In the genomic region with DNA sequence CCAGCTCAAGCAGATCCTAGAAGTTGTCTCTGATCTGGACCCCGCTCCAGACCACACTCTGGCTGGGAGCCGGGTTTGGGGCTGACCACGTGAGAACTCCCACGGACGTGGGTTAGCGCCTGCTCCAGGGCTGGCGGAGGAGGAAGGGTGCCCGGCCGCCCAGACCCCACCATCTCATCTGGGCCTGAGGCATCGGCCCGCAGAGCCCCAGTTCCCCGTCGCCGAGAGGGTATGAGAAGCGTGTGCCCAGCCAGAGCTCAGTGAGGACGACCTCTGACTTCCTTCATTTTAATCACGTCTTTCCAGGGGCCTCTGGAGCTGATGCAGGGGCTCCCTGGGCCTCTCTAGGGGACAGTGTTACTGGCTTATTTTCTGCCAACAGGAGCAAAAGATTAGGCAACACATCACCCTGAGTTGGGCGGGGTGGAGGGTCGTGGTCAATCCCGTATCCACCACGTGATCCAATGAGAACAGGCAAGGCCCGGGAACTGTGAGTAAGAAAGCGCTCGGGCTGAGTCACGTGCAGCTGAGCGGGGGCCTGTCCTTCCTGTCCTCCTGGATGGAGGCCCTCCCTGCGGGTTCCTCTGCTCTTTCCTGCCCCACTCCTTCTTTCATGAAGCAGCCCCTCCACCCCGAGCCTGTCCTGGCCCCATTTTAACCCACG, we compare ENCODE assay signal across 12 cellular contexts.
DNase-seq lines count a peak whose midpoint lies in the region; ATAC-seq and TF ChIP-seq lines count a peak whose summit lies in the region.
"Had no signal": no experiment of that assay in that cellular context is flagged by ENCODE, and none has a peak within 500 bp of the region (broad histone marks: within the 10 kb centered on the region; RNA-seq: fewer than 3 reads in every experiment).

No MANE protein-coding gene starts in this region.

- no peak overlapping the region for H3K4me3 Mint-ChIP-seq in activated T-cell treated with anti-CD3 and anti-CD28 coated beads, Interleukin-2, amount 50 U/mL, for 24 hours
- H3K4me3 Mint-ChIP-seq: activated T-helper 1 cell treated with anti-CD3 and anti-CD28 coated beads, Interleukin-12 subunit alpha, Interleukin-12 subunit beta, Interleukin-2, Interleukin-4 antibody, amounts not matched to agents 30 ng/mL and 10 ng/mL and 1 ng/mL, durations not matched to agents 14 hours and 24 hours and 36 hours; CD8-positive, alpha-beta memory T cell; naive thymus-derived CD8-positive, alpha-beta T cell had no signal

- peaks cover 12 to 23% (median 20%) of the 10 kb centered on the region in 4 donors for H3K4me1 ChIP-seq in transverse colon

- no peaks in the 10 kb centered on the region for H3K36me3 Mint-ChIP-seq in activated T-cell treated with anti-CD3 and anti-CD28 coated beads, Interleukin-2, amount 50 U/mL, for 24 hours (ENCODE audit: low read depth)
- H3K36me3 Mint-ChIP-seq: CD8-positive, alpha-beta memory T cell; naive thymus-derived CD8-positive, alpha-beta T cell had no signal

- TF ChIP-seq POLR2A in transverse colon (IDR thresholded peaks at IDR 0.05): no peak

- CTCF ChIA-PET in RWPE1 (lab: Yijun Ruan, JAX): no interaction called here

- peak; percentile 54 to 63 for DNase-seq in activated T-cell treated with anti-CD3 and anti-CD28 coated beads, Interleukin-2, amount 50 U/mL, for 48 hours
- DNase-seq in activated T-cell treated with anti-CD3 and anti-CD28 coated beads, Interleukin-2, amount 50 U/mL, for 24 hours: no peak
- DNase-seq in RWPE1 (ENCODE audit: low spot score) (peak; percentile 51), transverse colon (no peak), NCI-H510A treated with DMSO at 0.1 percent for 48 hours (lab: John Stamatoyannopoulos, UW) (no peak)
- peak; percentile 62 for DNase-seq in stimulated activated naive CD8-positive, alpha-beta T cell treated with anti-CD3 and anti-CD28 coated beads, Interleukin-15, Interleukin-2, amounts not matched to agents 100 U/mL and 50 U/mL, for 24 hours
- DNase-seq: CD8-positive, alpha-beta memory T cell; NK-92 treated with Interleukin-12 subunit alpha and Interleukin-12 subunit beta, amount 100 ng/mL, for 24 hours had no signal

- TF ChIP-seq CTCF in RWPE1 (conservative IDR thresholded peaks at IDR 0.05; ENCODE audit: low read depth) (no peak), transverse colon (IDR thresholded peaks at IDR 0.05) (no peak)

- ATAC-seq in esophagus mucosa: peak; percentile 36
- ATAC-seq in stimulated activated naive CD8-positive, alpha-beta T cell treated with anti-CD3 and anti-CD28 coated beads, Interleukin-15, Interleukin-2, amounts not matched to agents 100 U/mL and 50 U/mL, for 24 hours: peak; percentile 72
- no peak for ATAC-seq in HG02981 (IDR thresholded peaks at IDR 0.05; ENCODE audit: unreplicated experiment)
- ATAC-seq: naive thymus-derived CD8-positive, alpha-beta T cell had no signal

- TF ChIP-seq EP300 in transverse colon (IDR thresholded peaks at IDR 0.05; ENCODE audit: low read depth): no peak

- H3K4me1 Mint-ChIP-seq in activated T-cell treated with anti-CD3 and anti-CD28 coated beads, Interleukin-2, amount 50 U/mL, for 24 hours (ENCODE audit: low read depth): peaks cover 8% of the 10 kb centered on the region
- H3K4me1 Mint-ChIP-seq: CD8-positive, alpha-beta memory T cell had no signal

- peak overlapping the region; percentile 79 for H3K27ac ChIP-seq in RWPE1
- no peak overlapping the region for H3K27ac ChIP-seq in transverse colon

- WGBS in transverse colon (ENCODE audit: low coverage in 1 of 2), 2 donors: 67 to 83% methylated on average over 3 to 29 of the region's 29 CpGs

- no peaks in the 10 kb centered on the region for H3K9me3 ChIP-seq in transverse colon

- no peaks in the 10 kb centered on the region for H3K36me3 ChIP-seq in transverse colon

- in situ Hi-C loops in transverse colon (cut with MboI; ENCODE audit: low pct_ligation_motif_present in 1 of 4, low pct_unique_long_range_greater_than_20kb in 1 of 4, low sequenced_read_pairs in 3 of 4): no loop called here

- no peak overlapping the region for H3K4me3 ChIP-seq in transverse colon

- H3K27ac Mint-ChIP-seq in activated T-cell treated with anti-CD3 and anti-CD28 coated beads, Interleukin-2, amount 50 U/mL, for 24 hours: no peak overlapping the region
- H3K27ac Mint-ChIP-seq: activated T-helper 1 cell treated with anti-CD3 and anti-CD28 coated beads, Interleukin-12 subunit alpha, Interleukin-12 subunit beta, Interleukin-2, Interleukin-4 antibody, amounts not matched to agents 30 ng/mL and 10 ng/mL and 1 ng/mL, durations not matched to agents 14 hours and 24 hours and 36 hours; CD8-positive, alpha-beta memory T cell had no signal

- no peaks in the 10 kb centered on the region for H3K27me3 Mint-ChIP-seq in activated T-cell treated with anti-CD3 and anti-CD28 coated beads, Interleukin-2, amount 50 U/mL, for 24 hours
- H3K27me3 Mint-ChIP-seq: CD8-positive, alpha-beta memory T cell; naive thymus-derived CD8-positive, alpha-beta T cell had no signal

- intact Hi-C loops in transverse colon (cut with DNase I; ENCODE audit: low total_unique reads): no loop called here

- H3K9me3 Mint-ChIP-seq in activated T-cell treated with anti-CD3 and anti-CD28 coated beads, Interleukin-2, amount 50 U/mL, for 24 hours: no peaks in the 10 kb centered on the region
- H3K9me3 Mint-ChIP-seq: activated T-helper 1 cell treated with anti-CD3 and anti-CD28 coated beads, Interleukin-12 subunit alpha, Interleukin-12 subunit beta, Interleukin-2, Interleukin-4 antibody, amounts not matched to agents 30 ng/mL and 10 ng/mL and 1 ng/mL, durations not matched to agents 14 hours and 24 hours and 36 hours; CD8-positive, alpha-beta memory T cell; naive thymus-derived CD8-positive, alpha-beta T cell had no signal

- H3K27me3 ChIP-seq in transverse colon: no peaks in the 10 kb centered on the region

- POLR2A ChIA-PET in RWPE1 (lab: Yijun Ruan, JAX; ENCODE audit: low non-redundant PET): no interaction called here

Comparison
In these comparisons a context has a peak if more than half of its experiments do, and no peak if none do; other contexts are left out.
1. DNase-seq: peak in activated T-cell treated with anti-CD3 and anti-CD28 coated beads, Interleukin-2, amount 50 U/mL, for 48 hours (2 of 2), RWPE1 (single experiment) and stimulated activated naive CD8-positive, alpha-beta T cell treated with anti-CD3 and anti-CD28 coated beads, Interleukin-15, Interleukin-2, amounts not matched to agents 100 U/mL and 50 U/mL, for 24 hours (single experiment); none in activated T-cell treated with anti-CD3 and anti-CD28 coated beads, Interleukin-2, amount 50 U/mL, for 24 hours (single experiment), transverse colon (single experiment) and NCI-H510A treated with DMSO at 0.1 percent for 48 hours (single experiment).